In the genomic region with DNA sequence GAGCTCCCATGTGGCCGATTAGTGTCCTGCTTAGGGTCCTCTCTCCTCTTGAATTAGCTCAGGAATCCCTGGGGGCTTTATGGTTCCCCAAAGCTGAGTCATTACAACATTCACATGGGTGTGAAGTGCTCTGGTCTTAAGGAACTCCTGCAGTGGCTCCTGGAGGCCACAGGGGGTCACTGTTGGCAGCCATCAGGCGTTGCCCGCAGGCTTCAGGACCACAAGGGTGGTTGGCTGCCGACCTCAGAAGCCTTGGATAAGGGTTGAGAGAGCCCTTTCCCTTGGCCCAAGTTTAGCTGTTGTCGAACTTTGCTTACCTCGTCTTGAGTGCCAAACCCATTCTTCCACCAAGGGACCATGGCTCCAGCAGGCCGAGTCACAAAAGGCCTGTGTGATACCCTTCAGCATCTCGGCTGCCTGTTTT, we compare ENCODE assay signal across 8 cellular contexts.
DNase-seq lines count a peak whose midpoint lies in the region; ATAC-seq and TF ChIP-seq lines count a peak whose summit lies in the region.

No MANE protein-coding gene starts in this region.

- ATAC-seq in GM19452 (IDR thresholded peaks at IDR 0.05; ENCODE audit: unreplicated experiment) (peak; percentile 81), HG03342 (IDR thresholded peaks at IDR 0.05; ENCODE audit: unreplicated experiment) (peak; percentile 87), Panc1 (peak; percentile 71), left colon (peak; percentile 66)
- peak; percentile 67 for ATAC-seq in stimulated activated memory B cell treated with anti-CD40 and anti-IgM and Interleukin-4, amounts not matched to agents 10 μg/mL and 1 μg/mL and 100 μg/mL, for 72 hours

- H3K27ac Mint-ChIP-seq in stimulated activated memory B cell treated with anti-CD40 and anti-IgM and Interleukin-4, amounts not matched to agents 10 μg/mL and 1 μg/mL and 100 μg/mL, for 72 hours, result no peak overlapping the region

- H3K9me3 ChIP-seq in Panc1 (ENCODE audit: control insufficient read depth, insufficient read depth, low read depth, low read length), result no peaks in the 10 kb centered on the region
- H3K9me3 ChIP-seq in prostate gland, result no peaks in the 10 kb centered on the region

- no peak overlapping the region for H3K4me3 Mint-ChIP-seq in stimulated activated memory B cell treated with anti-CD40 and anti-IgM and Interleukin-4, amounts not matched to agents 10 μg/mL and 1 μg/mL and 100 μg/mL, for 72 hours

- intact Hi-C loops in Panc1 (cut with micrococcal nuclease; ENCODE audit: unreplicated experiment) (no loop called here), left colon (cut with DNase I, micrococcal nuclease) (no loop called here), prostate gland (cut with DNase I) (no loop called here)

- TF ChIP-seq CTCF in Panc1 (IDR thresholded peaks at IDR 0.05) (peak; percentile 85), brain microvascular endothelial cell (IDR thresholded peaks at IDR 0.05; ENCODE audit: low read depth, low read length, missing control alignments) (peak; percentile 86), prostate gland (IDR thresholded peaks at IDR 0.05) (peak in 2 of 4 experiments; percentile 19 to 28)

- CTCF ChIA-PET in Panc1 (lab: Charles Lee), result no interaction called here

- H3K36me3 Mint-ChIP-seq in stimulated activated memory B cell treated with anti-CD40 and anti-IgM and Interleukin-4, amounts not matched to agents 10 μg/mL and 1 μg/mL and 100 μg/mL, for 72 hours, result no peaks in the 10 kb centered on the region

- 46% methylated on average over 8 of the region's 8 CpGs for WGBS in prostate gland

- in situ Hi-C loops in G401 (cut with HindIII; ENCODE audit: low sequenced_read_pairs) (no loop called here), Panc1 (cut with HindIII; ENCODE audit: low pct_unique_long_range_greater_than_20kb, low sequenced_read_pairs) (no loop called here), brain microvascular endothelial cell (cut with HindIII; ENCODE audit: low pct_ligation_motif_present, low sequenced_read_pairs) (no loop called here)

- H3K9me3 Mint-ChIP-seq in stimulated activated memory B cell treated with anti-CD40 and anti-IgM and Interleukin-4, amounts not matched to agents 10 μg/mL and 1 μg/mL and 100 μg/mL, for 72 hours, result no peaks in the 10 kb centered on the region

- BruUV-seq in Panc1 (replicated peaks; lab: Mats Ljungman, UMichigan), result no TSS peak

- H3K27me3 Mint-ChIP-seq in stimulated activated memory B cell treated with anti-CD40 and anti-IgM and Interleukin-4, amounts not matched to agents 10 μg/mL and 1 μg/mL and 100 μg/mL, for 72 hours, result no peaks in the 10 kb centered on the region

- H3K4me1 ChIP-seq in Panc1 (ENCODE audit: control insufficient read depth, insufficient read depth, low read length) (no peaks in the 10 kb centered on the region), prostate gland (replicated peaks) (no peaks in the 10 kb centered on the region)

- H3K4me3 ChIP-seq in Panc1 (ENCODE audit: low read depth in 2 of 2, low read length in 2 of 2) (no peak overlapping the region), brain microvascular endothelial cell (ENCODE audit: low read depth, low read length) (no peak overlapping the region), prostate gland (no peak overlapping the region)

- no peak for TF ChIP-seq POLR2A in prostate gland (IDR thresholded peaks at IDR 0.05)

- H3K36me3 ChIP-seq in Panc1 (ENCODE audit: control insufficient read depth, insufficient read depth, low read length), result no peaks in the 10 kb centered on the region
- H3K36me3 ChIP-seq in brain microvascular endothelial cell (replicated peaks), result no peaks in the 10 kb centered on the region
- H3K36me3 ChIP-seq in prostate gland, result no peaks in the 10 kb centered on the region

- H3K27me3 ChIP-seq in Panc1 (ENCODE audit: control insufficient read depth, insufficient read depth, low read length), result no peaks in the 10 kb centered on the region; the same call in 1 of the 2 replicates
- no peaks in the 10 kb centered on the region for H3K27me3 ChIP-seq in brain microvascular endothelial cell (replicated peaks)
- no peaks in the 10 kb centered on the region for H3K27me3 ChIP-seq in prostate gland (replicated peaks; ENCODE audit: insufficient read depth)

- H3K4me1 Mint-ChIP-seq in stimulated activated memory B cell treated with anti-CD40 and anti-IgM and Interleukin-4, amounts not matched to agents 10 μg/mL and 1 μg/mL and 100 μg/mL, for 72 hours, result peaks cover 29% of the 10 kb centered on the region

- H3K27ac ChIP-seq in Panc1 (ENCODE audit: low read length) (no peak overlapping the region), brain microvascular endothelial cell (no peak overlapping the region), prostate gland (no peak overlapping the region)

- POLR2A ChIA-PET in Panc1 (lab: Charles Lee), result no interaction called here

- DNase-seq in G401 (ENCODE audit: low spot score) (peak; percentile 11), Panc1 (ENCODE audit: low read depth, low spot score) (peak; percentile 30), brain microvascular endothelial cell (peak; percentile 31), left colon (peak in 1 of 2 donors; percentile 35), prostate gland (ENCODE audit: low spot score) (no peak)
